24 cellular contexts compared by ENCODE assay signal in genomic region chr2:68177541-68177940, GRCh38.
"Had no signal": no experiment of that assay in that cellular context is flagged by ENCODE, and none has a peak within 500 bp of the region (broad histone marks: within the 10 kb centered on the region; RNA-seq: fewer than 3 reads in every experiment).

No MANE protein-coding gene starts in this region.

- H3K27me3 Mint-ChIP-seq: progenitor cell of endocrine pancreas had no signal

- H2AFZ ChIP-seq: hepatocyte had no signal

- H3K27ac ChIP-seq: body of pancreas, colonic mucosa, esophagus squamous epithelium, hepatocyte, left ventricle myocardium inferior, right atrium auricular region, skin epidermis, thyroid gland had no signal

- H3K27me3 ChIP-seq: body of pancreas, colonic mucosa, esophagus squamous epithelium, hepatocyte, right atrium auricular region, thyroid gland had no signal

- H3K36me3 ChIP-seq: colonic mucosa had no signal

- H3K9me3 ChIP-seq: body of pancreas, colonic mucosa, esophagus squamous epithelium, left ventricle myocardium inferior, mucosa of descending colon, right atrium auricular region, thyroid gland had no signal

- H3K4me2 ChIP-seq: hepatocyte had no signal

- H3K4me1 Mint-ChIP-seq: nephron had no signal

- H3K79me2 ChIP-seq: hepatocyte had no signal

- H3K4me1 ChIP-seq: body of pancreas, colonic mucosa, left ventricle myocardium inferior, right atrium auricular region, thyroid gland had no signal

- H3K4me3 ChIP-seq: body of pancreas, colonic mucosa, esophagus squamous epithelium, hepatocyte, left ventricle myocardium inferior, mucosa of descending colon, right atrium auricular region, skin epidermis, thyroid gland had no signal

- DNase-seq: activated CD4-positive, alpha-beta T cell treated with anti-CD3 and anti-CD28 coated beads, Interleukin-2, amount 50 U/mL, for 48 hours; activated CD4-positive, CD25-positive, alpha-beta regulatory T cell treated with anti-CD3 and anti-CD28 coated beads, Interleukin-2, amount 50 U/mL, for 72 hours; activated naive CD4-positive, alpha-beta T cell treated with anti-CD3 and anti-CD28 coated beads, Interleukin-2, amount 50 U/mL, for 16 hours; amygdala; body of pancreas; central memory CD4-positive, alpha-beta T cell; colonic mucosa; esophagus squamous epithelium; kidney; left ventricle myocardium inferior; mucosa of descending colon; occipital lobe; stimulated activated CD4-positive, alpha-beta T cell treated with anti-CD3 and anti-CD28 coated beads, Interleukin-15, amount 100 ng/mL, for 24 hours; stimulated activated CD4-positive, alpha-beta T cell treated with anti-CD3 and anti-CD28 coated beads, Interleukin-4, amount 100 ng/mL, for 4 hours; stimulated activated CD8-positive, alpha-beta memory T cell treated with anti-CD3 and anti-CD28 coated beads, Interleukin-4, amount 100 ng/mL, for 48 hours; T-helper 9 cell; thyroid gland had no signal

- ATAC-seq: body of pancreas, mucosa of descending colon had no signal

- FAIRE-seq: kidney, urothelium cell line had no signal

- H3K27ac Mint-ChIP-seq: activated T-helper 2 cell treated with anti-CD3 and anti-CD28 coated beads, Interferon-gamma antibody, Interleukin-2, Interleukin-4, amounts not matched to agents 10 μg/mL and 5 μg/mL and 100 μg/mL, durations not matched to agents 14 hours and 24 hours and 36 hours; progenitor cell of endocrine pancreas had no signal

- H3K4me3 Mint-ChIP-seq: nephron had no signal

- H3K9me3 Mint-ChIP-seq: activated T-helper 2 cell treated with anti-CD3 and anti-CD28 coated beads, Interferon-gamma antibody, Interleukin-2, Interleukin-4, amounts not matched to agents 10 μg/mL and 5 μg/mL and 100 μg/mL, durations not matched to agents 14 hours and 24 hours and 36 hours; nephron had no signal
